In genomic region chr6:82270791-82271392, GRCh38 we compare ENCODE assay signal across 8 cellular contexts. TPM values are rescaled to one million over a fixed set of nuclear protein-coding genes. Genes with fewer than 3 reads are reported as not detected.
DNase-seq lines count a peak whose midpoint lies in the region; ATAC-seq and TF ChIP-seq lines count a peak whose summit lies in the region.

No MANE protein-coding gene starts in this region.

- H3K9ac ChIP-seq in OCI-LY1 (ENCODE audit: low read length): no peak overlapping the region
- H3K9ac ChIP-seq in endodermal cell (ENCODE audit: extremely low read depth, low read length, poor library complexity, severe bottlenecking): no peak overlapping the region
- H3K9ac ChIP-seq in neural progenitor cell: no peak overlapping the region

- no peak overlapping the region for H2AFZ ChIP-seq in OCI-LY1 (ENCODE audit: low read length)
- H2AFZ ChIP-seq in neural progenitor cell (replicated peaks): no peak overlapping the region

- H3K36me3 Mint-ChIP-seq in endodermal cell (ENCODE audit: low read depth): no peaks in the 10 kb centered on the region
- peaks cover 2% of the 10 kb centered on the region for H3K36me3 Mint-ChIP-seq in neural progenitor cell
- no peaks in the 10 kb centered on the region for H3K36me3 Mint-ChIP-seq in activated CD4-positive, alpha-beta T cell treated with anti-CD3 and anti-CD28 coated beads, Interleukin-2, amount 10 ng/mL, durations not matched to agents 7 days and 5 days (ENCODE audit: low read depth)

- H3K36me3 ChIP-seq in OCI-LY1 (ENCODE audit: insufficient read depth, low read length): no peaks in the 10 kb centered on the region
- H3K36me3 ChIP-seq in endodermal cell (ENCODE audit: control insufficient read depth, insufficient read depth, low read length): no peaks in the 10 kb centered on the region
- no peaks in the 10 kb centered on the region for H3K36me3 ChIP-seq in neural progenitor cell

- H3K4me1 ChIP-seq in OCI-LY1 (ENCODE audit: insufficient read depth, low read length, severe bottlenecking) (no peaks in the 10 kb centered on the region), endodermal cell (ENCODE audit: control insufficient read depth, insufficient read depth, low read length) (no peaks in the 10 kb centered on the region), neural progenitor cell (peaks cover 29% of the 10 kb centered on the region)

- H3K4me3 ChIP-seq in OCI-LY1 (ENCODE audit: low read depth, low read length, poor library complexity, severe bottlenecking) (no peak overlapping the region), endodermal cell (ENCODE audit: low read length) (no peak overlapping the region), neural progenitor cell (no peak overlapping the region)

- H3K4me3 Mint-ChIP-seq in endodermal cell: no peak overlapping the region
- peak overlapping the region; percentile 44 for H3K4me3 Mint-ChIP-seq in neural progenitor cell
- H3K4me3 Mint-ChIP-seq in activated CD4-positive, alpha-beta T cell treated with anti-CD3 and anti-CD28 coated beads, Interleukin-2, amount 10 ng/mL, durations not matched to agents 7 days and 5 days: no peak overlapping the region

- H3K27ac Mint-ChIP-seq in endodermal cell (no peak overlapping the region), neural progenitor cell (peak overlapping the region; percentile 61)
- H3K27ac Mint-ChIP-seq in activated CD4-positive, alpha-beta T cell treated with anti-CD3 and anti-CD28 coated beads, Interleukin-2, amount 10 ng/mL, durations not matched to agents 7 days and 5 days: no peak overlapping the region

- H3K9me3 Mint-ChIP-seq in endodermal cell (no peaks in the 10 kb centered on the region), neural progenitor cell (peaks cover 2% of the 10 kb centered on the region)
- no peaks in the 10 kb centered on the region for H3K9me3 Mint-ChIP-seq in activated CD4-positive, alpha-beta T cell treated with anti-CD3 and anti-CD28 coated beads, Interleukin-2, amount 10 ng/mL, durations not matched to agents 7 days and 5 days

- H3K27me3 ChIP-seq in OCI-LY1 (ENCODE audit: insufficient read depth, low read length): no peaks in the 10 kb centered on the region
- no peaks in the 10 kb centered on the region for H3K27me3 ChIP-seq in endodermal cell (ENCODE audit: control insufficient read depth, insufficient read depth, low read length, poor library complexity, severe bottlenecking)
- no peaks in the 10 kb centered on the region for H3K27me3 ChIP-seq in neural progenitor cell

- H3K9me2 ChIP-seq in OCI-LY1 (ENCODE audit: low read depth, low read length): no peaks in the 10 kb centered on the region

- ATAC-seq in GM18502 (IDR thresholded peaks at IDR 0.05; ENCODE audit: poor library complexity, unreplicated experiment) (peak; percentile 63), HG03432 (IDR thresholded peaks at IDR 0.05; ENCODE audit: unreplicated experiment) (peak; percentile 64), GM19455 (IDR thresholded peaks at IDR 0.05; ENCODE audit: unreplicated experiment) (no peak)

- CTCF ChIA-PET in activated CD4-positive, alpha-beta T cell treated with anti-CD3 and anti-CD28 coated beads, Interleukin-2, amount 10 ng/mL, durations not matched to agents 7 days and 5 days (lab: Charles Lee): interaction anchor here (0.6 to 1.9 kb wide), 5 partner anchors 10 to 796 kb away, joined by 3 to 7 read pairs (median 5); partner anchors contain the start of genes DOP1A and UBE3D

- peaks cover 2% of the 10 kb centered on the region for H3K27me3 Mint-ChIP-seq in endodermal cell (ENCODE audit: insufficient read depth)
- peaks cover 3% of the 10 kb centered on the region for H3K27me3 Mint-ChIP-seq in neural progenitor cell (ENCODE audit: insufficient read depth, low read depth)
- peaks cover 5% of the 10 kb centered on the region for H3K27me3 Mint-ChIP-seq in activated CD4-positive, alpha-beta T cell treated with anti-CD3 and anti-CD28 coated beads, Interleukin-2, amount 10 ng/mL, durations not matched to agents 7 days and 5 days

- H3K9me3 ChIP-seq in OCI-LY1 (ENCODE audit: low read length): no peaks in the 10 kb centered on the region
- H3K9me3 ChIP-seq in endodermal cell (ENCODE audit: control insufficient read depth, low read length): no peaks in the 10 kb centered on the region
- no peaks in the 10 kb centered on the region for H3K9me3 ChIP-seq in neural progenitor cell (ENCODE audit: low read depth)

- 71 to 83% methylated on average over 2 to 5 of the region's 5 CpGs for WGBS in endodermal cell (ENCODE audit: insufficient coverage in 1 of 2, insufficient read length in 1 of 2), 2 experiments

- DNase-seq in AML-193 (lab: John Stamatoyannopoulos, UW): peak; percentile 56 to 68
- DNase-seq in endodermal cell: no peak
- peak; percentile 52 for DNase-seq in neural progenitor cell (ENCODE audit: low spot score)
- DNase-seq in activated CD4-positive, alpha-beta T cell treated with anti-CD3 and anti-CD28 coated beads, Interleukin-2, amount 10 ng/mL, durations not matched to agents 7 days and 5 days: no peak

- peak; percentile 75 for TF ChIP-seq CTCF in OCI-LY1 (IDR thresholded peaks at IDR 0.05; ENCODE audit: low read length)
- TF ChIP-seq CTCF in endodermal cell (conservative IDR thresholded peaks at IDR 0.05): peak; percentile 83
- peak; percentile 76 for TF ChIP-seq CTCF in neural progenitor cell (IDR thresholded peaks at IDR 0.05)

- H3K27ac ChIP-seq in OCI-LY1 (ENCODE audit: low read depth, low read length, poor library complexity, severe bottlenecking) (no peak overlapping the region), endodermal cell (ENCODE audit: low read depth, low read length) (no peak overlapping the region), neural progenitor cell (no peak overlapping the region)

- POLR2A ChIA-PET in activated CD4-positive, alpha-beta T cell treated with anti-CD3 and anti-CD28 coated beads, Interleukin-2, amount 10 ng/mL, durations not matched to agents 7 days and 5 days (lab: Charles Lee): no interaction called here

- H3K79me2 ChIP-seq in OCI-LY1 (ENCODE audit: insufficient read depth, low read length) (no peaks in the 10 kb centered on the region), neural progenitor cell (ENCODE audit: low read depth) (no peaks in the 10 kb centered on the region)

- H3K4me1 Mint-ChIP-seq in endodermal cell (peaks cover 14% of the 10 kb centered on the region), neural progenitor cell (peaks cover 45% of the 10 kb centered on the region)
- no peaks in the 10 kb centered on the region for H3K4me1 Mint-ChIP-seq in activated CD4-positive, alpha-beta T cell treated with anti-CD3 and anti-CD28 coated beads, Interleukin-2, amount 10 ng/mL, durations not matched to agents 7 days and 5 days

- H4K20me1 ChIP-seq in OCI-LY1 (ENCODE audit: insufficient read depth, low read length) (no peaks in the 10 kb centered on the region), neural progenitor cell (ENCODE audit: low read depth) (no peaks in the 10 kb centered on the region)

- H3K4me2 ChIP-seq in OCI-LY1 (ENCODE audit: low read length) (no peak overlapping the region), neural progenitor cell (no peak overlapping the region)

- H3F3A ChIP-seq in OCI-LY1 (ENCODE audit: insufficient read depth, low read length) (no peaks in the 10 kb centered on the region), neural progenitor cell (ENCODE audit: low read depth) (peaks cover 10% of the 10 kb centered on the region)

RNA-seq across cellular contexts. Expression of gene IBTK, which starts 23.3 kb away (rescaled TPM):
- total RNA-seq in endodermal cell (10 to 100 TPM; 35.8 to 46.2 TPM), neural progenitor cell (ENCODE audit: low replicate concordance) (19.5 and 33.7 TPM in 2 replicates)
- polyA plus RNA-seq in endodermal cell (2013, experiment 1 of 2): 29.1 TPM
- 29.0 TPM for polyA plus RNA-seq in endodermal cell (2013, experiment 2 of 2)
- 10 to 100 TPM; 26.8 to 27.3 TPM for total RNA-seq in activated CD4-positive, alpha-beta T cell treated with anti-CD3 and anti-CD28 coated beads, Interleukin-2, amount 10 ng/mL, durations not matched to agents 7 days and 5 days

Comparison
In these comparisons a context has a peak if more than half of its experiments do, and no peak if none do; other contexts are left out.
1. DNase-seq: peak in AML-193 (2 of 2) and neural progenitor cell (single experiment); none in endodermal cell (single experiment) and activated CD4-positive, alpha-beta T cell treated with anti-CD3 and anti-CD28 coated beads, Interleukin-2, amount 10 ng/mL, durations not matched to agents 7 days and 5 days (single experiment).
2. Peak in every context shown above with its lines, with median percentiles within 50 percentile points of each other: CTCF ChIP-seq.